14 cellular contexts compared by ENCODE assay signal in genomic region chr2:33559986-33560385, GRCh38. TPM values are rescaled to one million over a fixed set of nuclear protein-coding genes. Genes with fewer than 3 reads are reported as not detected.
A peak's percentile ranks its signal among the peaks of the same experiment; 100 is the strongest.
DNase-seq lines count a peak whose midpoint lies in the region; ATAC-seq and TF ChIP-seq lines count a peak whose summit lies in the region.
"Had no signal": no experiment of that assay in that cellular context is flagged by ENCODE, and none has a peak within 500 bp of the region (broad histone marks: within the 10 kb centered on the region; RNA-seq: fewer than 3 reads in every experiment).

No MANE protein-coding gene starts in this region.

- H3K79me2 ChIP-seq in GM23338 (replicated peaks; ENCODE audit: insufficient read depth) = no peaks in the 10 kb centered on the region

- H3K4me3 Mint-ChIP-seq in IgD-negative memory B cell (no peak overlapping the region), natural killer cell (no peak overlapping the region), GM23338 (no peak overlapping the region)
- H3K4me3 Mint-ChIP-seq: CD4-positive, alpha-beta memory T cell; H9 had no signal

- no peak for TF ChIP-seq CTCF in psoas muscle (IDR thresholded peaks at IDR 0.05)
- TF ChIP-seq CTCF in natural killer cell (IDR thresholded peaks at IDR 0.05) = no peak
- TF ChIP-seq CTCF in GM23338 (conservative IDR thresholded peaks at IDR 0.05; ENCODE audit: low read depth in 2 of 2) = no peak

- no peak overlapping the region for H3K4me2 ChIP-seq in GM23338

- H3K4me1 Mint-ChIP-seq in IgD-negative memory B cell (peaks cover 2 to 10% (median 6%) of the 10 kb centered on the region in 3 donors), natural killer cell (peaks cover 3% of the 10 kb centered on the region in 2 donors), GM23338 (peaks cover 10% of the 10 kb centered on the region)

- peak; percentile 13 to 74 (median 38) for ATAC-seq in psoas muscle
- no peak for ATAC-seq in natural killer cell
- no peak for ATAC-seq in GM23338

- no peaks in the 10 kb centered on the region for H3F3A ChIP-seq in GM23338 (replicated peaks; ENCODE audit: low read depth)

- H2AFZ ChIP-seq in GM23338 = no peak overlapping the region
- H2AFZ ChIP-seq: GM23248 had no signal

- peaks cover 3 to 44% of the 10 kb centered on the region in 2 donors for H3K36me3 ChIP-seq in psoas muscle (ENCODE audit: insufficient read depth in 1 of 2, low read depth in 1 of 2)
- H3K36me3 ChIP-seq in GM23338 (ENCODE audit: insufficient read depth) = no peaks in the 10 kb centered on the region
- H3K36me3 ChIP-seq: BE2C had no signal

- H3K27me3 ChIP-seq in psoas muscle (ENCODE audit: insufficient read depth in 3 of 3, low read length in 2 of 3) = no peaks in the 10 kb centered on the region
- no peaks in the 10 kb centered on the region for H3K27me3 ChIP-seq in GM23338 (ENCODE audit: insufficient read depth)
- H3K27me3 ChIP-seq: BE2C had no signal

- H3K36me3 Mint-ChIP-seq in IgD-negative memory B cell (peaks cover 15% of the 10 kb centered on the region), natural killer cell (no peaks in the 10 kb centered on the region), GM23338 (ENCODE audit: low read depth) (peaks cover 2% of the 10 kb centered on the region; the same call in 2 of the 3 replicates)

- H3K9me3 ChIP-seq in psoas muscle = no peaks in the 10 kb centered on the region
- H3K9me3 ChIP-seq: BE2C had no signal

- H3K4me1 ChIP-seq in psoas muscle = peaks cover 29% of the 10 kb centered on the region
- peaks cover 8% of the 10 kb centered on the region for H3K4me1 ChIP-seq in GM23338 (ENCODE audit: insufficient read depth)
- H3K4me1 ChIP-seq: BE2C had no signal

- peak; percentile 14 for DNase-seq in fibroblast of gingiva (ENCODE audit: low read depth)
- DNase-seq in psoas muscle = no peak
- DNase-seq in natural killer cell = no peak
- DNase-seq in HK-2 (ENCODE audit: unreplicated experiment) = no peak
- no peak for DNase-seq in DMS79 treated with DMSO at 0.1 percent for 48 hours (lab: John Stamatoyannopoulos, UW)
- no peak for DNase-seq in GM23338 (ENCODE audit: low spot score)
- DNase-seq: BE2C; CD4-positive, alpha-beta memory T cell; DMS79; EL; GM23248; H9 had no signal

- H3K9me2 ChIP-seq in GM23338 (ENCODE audit: insufficient read depth) = no peaks in the 10 kb centered on the region

- intact Hi-C loops in psoas muscle (cut with DNase I) (no loop called here), natural killer cell (cut with micrococcal nuclease) (no loop called here)

- H3K27me3 Mint-ChIP-seq in IgD-negative memory B cell = no peaks in the 10 kb centered on the region
- H3K27me3 Mint-ChIP-seq in natural killer cell (ENCODE audit: low read depth in 2 of 2) = no peaks in the 10 kb centered on the region
- no peaks in the 10 kb centered on the region for H3K27me3 Mint-ChIP-seq in GM23338 (ENCODE audit: insufficient read depth, low read depth, poor library complexity)
- H3K27me3 Mint-ChIP-seq: CD4-positive, alpha-beta memory T cell had no signal

- no peaks in the 10 kb centered on the region for H4K20me1 ChIP-seq in GM23338 (replicated peaks; ENCODE audit: insufficient read depth)

- H3K4me3 ChIP-seq in psoas muscle (no peak overlapping the region), GM23338 (no peak overlapping the region)
- H3K4me3 ChIP-seq: GM23248 had no signal

- 19 to 29% (median 23%) methylated on average over 1 of the region's 1 CpG for WGBS in psoas muscle, 3 donors

- H3K27ac Mint-ChIP-seq in IgD-negative memory B cell (peak overlapping the region in 2 of 3 donors; percentile 67 to 74), natural killer cell (no peak overlapping the region), GM23338 (no peak overlapping the region)
- H3K27ac Mint-ChIP-seq: CD4-positive, alpha-beta memory T cell; H9 had no signal

- no peaks in the 10 kb centered on the region for H3K9me3 Mint-ChIP-seq in IgD-negative memory B cell
- H3K9me3 Mint-ChIP-seq in natural killer cell = no peaks in the 10 kb centered on the region
- H3K9me3 Mint-ChIP-seq in GM23338 = no peaks in the 10 kb centered on the region; the same call in 2 of the 3 replicates
- H3K9me3 Mint-ChIP-seq: CD4-positive, alpha-beta memory T cell; H9 had no signal

- H3K27ac ChIP-seq in psoas muscle = peak overlapping the region; percentile 56
- H3K27ac ChIP-seq in GM23338 (ENCODE audit: low read depth) = no peak overlapping the region
- H3K27ac ChIP-seq: C4-2B, GM23248 had no signal

TF ChIP-seq in GM23338, 12 proteins besides CTCF, POLR2A, EP300 and RAD21 (continues in another document):
- no peak for TF ChIP-seq STAT1 (IDR thresholded peaks at IDR 0.05; ENCODE audit: unreplicated experiment)
- TF ChIP-seq, protein P1, sequence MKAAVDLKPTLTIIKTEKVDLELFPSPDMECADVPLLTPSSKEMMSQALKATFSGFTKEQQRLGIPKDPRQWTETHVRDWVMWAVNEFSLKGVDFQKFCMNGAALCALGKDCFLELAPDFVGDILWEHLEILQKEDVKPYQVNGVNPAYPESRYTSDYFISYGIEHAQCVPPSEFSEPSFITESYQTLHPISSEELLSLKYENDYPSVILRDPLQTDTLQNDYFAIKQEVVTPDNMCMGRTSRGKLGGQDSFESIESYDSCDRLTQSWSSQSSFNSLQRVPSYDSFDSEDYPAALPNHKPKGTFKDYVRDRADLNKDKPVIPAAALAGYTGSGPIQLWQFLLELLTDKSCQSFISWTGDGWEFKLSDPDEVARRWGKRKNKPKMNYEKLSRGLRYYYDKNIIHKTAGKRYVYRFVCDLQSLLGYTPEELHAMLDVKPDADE (IDR thresholded peaks at IDR 0.05) = no peak
- TF ChIP-seq CREB1 (CRISPR knock-in tag; IDR thresholded peaks at IDR 0.05; ENCODE audit: low read depth) = no peak
- TF ChIP-seq NANOG (IDR thresholded peaks at IDR 0.05; ENCODE audit: borderline replicate concordance) = no peak
- no peak for TF ChIP-seq ZNF114 (CRISPR knock-in tag; IDR thresholded peaks at IDR 0.05)
- TF ChIP-seq EZH2phosphoT487 (IDR thresholded peaks at IDR 0.05; ENCODE audit: unreplicated experiment) = no peak
- TF ChIP-seq, protein P2, sequence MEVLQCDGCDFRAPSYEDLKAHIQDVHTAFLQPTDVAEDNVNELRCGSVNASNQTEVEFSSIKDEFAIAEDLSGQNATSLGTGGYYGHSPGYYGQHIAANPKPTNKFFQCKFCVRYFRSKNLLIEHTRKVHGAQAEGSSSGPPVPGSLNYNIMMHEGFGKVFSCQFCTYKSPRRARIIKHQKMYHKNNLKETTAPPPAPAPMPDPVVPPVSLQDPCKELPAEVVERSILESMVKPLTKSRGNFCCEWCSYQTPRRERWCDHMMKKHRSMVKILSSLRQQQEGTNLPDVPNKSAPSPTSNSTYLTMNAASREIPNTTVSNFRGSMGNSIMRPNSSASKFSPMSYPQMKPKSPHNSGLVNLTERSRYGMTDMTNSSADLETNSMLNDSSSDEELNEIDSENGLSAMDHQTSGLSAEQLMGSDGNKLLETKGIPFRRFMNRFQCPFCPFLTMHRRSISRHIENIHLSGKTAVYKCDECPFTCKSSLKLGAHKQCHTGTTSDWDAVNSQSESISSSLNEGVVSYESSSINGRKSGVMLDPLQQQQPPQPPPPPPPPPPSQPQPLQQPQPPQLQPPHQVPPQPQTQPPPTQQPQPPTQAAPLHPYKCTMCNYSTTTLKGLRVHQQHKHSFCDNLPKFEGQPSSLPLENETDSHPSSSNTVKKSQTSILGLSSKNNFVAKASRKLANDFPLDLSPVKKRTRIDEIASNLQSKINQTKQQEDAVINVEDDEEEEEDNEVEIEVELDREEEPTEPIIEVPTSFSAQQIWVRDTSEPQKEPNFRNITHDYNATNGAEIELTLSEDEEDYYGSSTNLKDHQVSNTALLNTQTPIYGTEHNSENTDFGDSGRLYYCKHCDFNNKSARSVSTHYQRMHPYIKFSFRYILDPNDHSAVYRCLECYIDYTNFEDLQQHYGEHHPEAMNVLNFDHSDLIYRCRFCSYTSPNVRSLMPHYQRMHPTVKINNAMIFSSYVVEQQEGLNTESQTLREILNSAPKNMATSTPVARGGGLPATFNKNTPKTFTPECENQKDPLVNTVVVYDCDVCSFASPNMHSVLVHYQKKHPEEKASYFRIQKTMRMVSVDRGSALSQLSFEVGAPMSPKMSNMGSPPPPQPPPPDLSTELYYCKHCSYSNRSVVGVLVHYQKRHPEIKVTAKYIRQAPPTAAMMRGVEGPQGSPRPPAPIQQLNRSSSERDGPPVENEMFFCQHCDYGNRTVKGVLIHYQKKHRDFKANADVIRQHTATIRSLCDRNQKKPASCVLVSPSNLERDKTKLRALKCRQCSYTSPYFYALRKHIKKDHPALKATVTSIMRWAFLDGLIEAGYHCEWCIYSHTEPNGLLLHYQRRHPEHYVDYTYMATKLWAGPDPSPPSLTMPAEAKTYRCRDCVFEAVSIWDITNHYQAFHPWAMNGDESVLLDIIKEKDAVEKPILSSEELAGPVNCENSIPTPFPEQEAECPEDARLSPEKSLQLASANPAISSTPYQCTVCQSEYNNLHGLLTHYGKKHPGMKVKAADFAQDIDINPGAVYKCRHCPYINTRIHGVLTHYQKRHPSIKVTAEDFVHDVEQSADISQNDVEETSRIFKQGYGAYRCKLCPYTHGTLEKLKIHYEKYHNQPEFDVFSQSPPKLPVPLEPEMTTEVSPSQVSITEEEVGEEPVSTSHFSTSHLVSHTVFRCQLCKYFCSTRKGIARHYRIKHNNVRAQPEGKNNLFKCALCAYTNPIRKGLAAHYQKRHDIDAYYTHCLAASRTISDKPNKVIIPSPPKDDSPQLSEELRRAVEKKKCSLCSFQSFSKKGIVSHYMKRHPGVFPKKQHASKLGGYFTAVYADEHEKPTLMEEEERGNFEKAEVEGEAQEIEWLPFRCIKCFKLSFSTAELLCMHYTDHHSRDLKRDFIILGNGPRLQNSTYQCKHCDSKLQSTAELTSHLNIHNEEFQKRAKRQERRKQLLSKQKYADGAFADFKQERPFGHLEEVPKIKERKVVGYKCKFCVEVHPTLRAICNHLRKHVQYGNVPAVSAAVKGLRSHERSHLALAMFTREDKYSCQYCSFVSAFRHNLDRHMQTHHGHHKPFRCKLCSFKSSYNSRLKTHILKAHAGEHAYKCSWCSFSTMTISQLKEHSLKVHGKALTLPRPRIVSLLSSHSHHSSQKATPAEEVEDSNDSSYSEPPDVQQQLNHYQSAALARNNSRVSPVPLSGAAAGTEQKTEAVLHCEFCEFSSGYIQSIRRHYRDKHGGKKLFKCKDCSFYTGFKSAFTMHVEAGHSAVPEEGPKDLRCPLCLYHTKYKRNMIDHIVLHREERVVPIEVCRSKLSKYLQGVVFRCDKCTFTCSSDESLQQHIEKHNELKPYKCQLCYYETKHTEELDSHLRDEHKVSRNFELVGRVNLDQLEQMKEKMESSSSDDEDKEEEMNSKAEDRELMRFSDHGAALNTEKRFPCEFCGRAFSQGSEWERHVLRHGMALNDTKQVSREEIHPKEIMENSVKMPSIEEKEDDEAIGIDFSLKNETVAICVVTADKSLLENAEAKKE (CRISPR knock-in tag; IDR thresholded peaks at IDR 0.05) = no peak
- no peak for TF ChIP-seq POLR2AphosphoS5 (IDR thresholded peaks at IDR 0.05; ENCODE audit: low read depth)

RNA-seq across cellular contexts. Expression of gene FAM98A, which starts 39.1 kb away (rescaled TPM):
- polyA plus RNA-seq in IgD-negative memory B cell (11.9 TPM), psoas muscle (100 to 1,000 TPM in 1 of 3 donors, 10 to 100 TPM in 2; 31.6 to 125 (median 35.2) TPM), GM23338 (2016; fragmentation: Nextera tagmentation; extraction: Ambion mirVana) (148 and 149 TPM in 2 replicates)
- total RNA-seq in psoas muscle (10 to 100 TPM; 52.2 to 77.9 (median 60.5) TPM), natural killer cell (10 to 100 TPM; 17.3 to 32.9 (median 22.2) TPM)
- 68.6 and 78.8 TPM in 2 replicates for total RNA-seq in GM23338 (2014; rRNA removed; shearing (Covaris generic))

Comparison
In these comparisons a context has a peak if more than half of its experiments do, and no peak if none do; other contexts are left out.
1. H3K27ac Mint-ChIP-seq: peak in IgD-negative memory B cell (2 of 3); none in natural killer cell (0 of 2) and GM23338 (single experiment).
2. ATAC-seq: peak in psoas muscle (4 of 4); none in natural killer cell (0 of 3) and GM23338 (single experiment).